ENCODE assay signal across 30 cellular contexts in genomic region chr10:29414501-29414900, GRCh38.
"Had no signal": no experiment of that assay in that cellular context is flagged by ENCODE, and none has a peak within 500 bp of the region (broad histone marks: within the 10 kb centered on the region; RNA-seq: fewer than 3 reads in every experiment).

No MANE protein-coding gene starts in this region.

- H3K27ac ChIP-seq: KMS-11, RWPE1, SJCRH30 had no signal

- ATAC-seq: activated CD4-positive, CD25-positive, alpha-beta regulatory T cell treated with anti-CD3 and anti-CD28 coated beads, Interleukin-2, amount 50 U/mL, for 24 hours; activated CD8-positive, alpha-beta T cell treated with anti-CD3 and anti-CD28 coated beads, Interleukin-2, amount 10 ng/mL, durations not matched to agents 7 days and 5 days; activated naive CD4-positive, alpha-beta T cell treated with anti-CD3 and anti-CD28 coated beads, Interleukin-2, amount 50 U/mL, for 72 hours; Panc1; SK-N-SH treated with all-trans-retinoic acid at 6 μM for 48 hours had no signal

- H3K9me3 ChIP-seq: adrenal gland, MG63, SJCRH30 had no signal

- H3K4me2 ChIP-seq: KMS-11 had no signal

- H3K4me1 ChIP-seq: SJCRH30 had no signal

- DNase-seq: activated CD4-positive, alpha-beta T cell treated with anti-CD3 and anti-CD28 coated beads for 48 hours; activated CD4-positive, alpha-beta T cell treated with anti-CD3 and anti-CD28 coated beads, Interleukin-2, amount 50 U/mL, for 4 hours; activated CD8-positive, alpha-beta memory T cell treated with anti-CD3 and anti-CD28 coated beads, Interleukin-2, amount 50 U/mL, for 48 hours; activated CD8-positive, alpha-beta T cell treated with anti-CD3 and anti-CD28 coated beads, Interleukin-2, amount 10 ng/mL, durations not matched to agents 7 days and 5 days; activated effector memory CD4-positive, alpha-beta T cell treated with anti-CD3 and anti-CD28 coated beads, Interleukin-2, amount 50 U/mL, for 16 hours; activated naive CD4-positive, alpha-beta T cell treated with Interleukin-2 at 50 U/mL for 16 hours; activated T-cell treated with anti-CD3 and anti-CD28 coated beads, Interleukin-2, amount 50 U/mL, for 24 hours; adrenal gland; anterior cingulate cortex; cerebellar nuclear complex; MG63; MV-4-11; NCI-H1092 treated with DMSO at 0.1 percent for 48 hours; NCI-H1417 treated with DMSO at 0.1 percent for 48 hours; NCI-H1694; NCI-H2029; NCI-H2107; NCI-H510A treated with DMSO at 0.1 percent for 48 hours; NCI-H69; NK-92 treated with Interleukin-12 subunit alpha and Interleukin-12 subunit beta, amount 100 ng/mL, for 24 hours; OCI-M1; Right ventricle myocardium superior; SJCRH30; SW 1271 had no signal

- H3K9ac ChIP-seq: KMS-11 had no signal

- H3K27me3 ChIP-seq: adrenal gland, MG63, SJCRH30 had no signal

- H3K4me3 ChIP-seq: adrenal gland, MG63, SJCRH30 had no signal
